In genomic region chr17:77898521-77899434, GRCh38 we compare ENCODE assay signal across 1 cellular context.
TF ChIP-seq lines count a peak whose summit lies in the region.

No MANE protein-coding gene starts in this region.

TF ChIP-seq in H1, 55 proteins besides CTCF, POLR2A, EP300 and RAD21 (continued from another document):
- TF ChIP-seq SIRT6 (IDR thresholded peaks at IDR 0.05; ENCODE audit: low read length): no peak
- no peak for TF ChIP-seq TEAD4 (IDR thresholded peaks at IDR 0.05; ENCODE audit: low read depth, low read length)
- TF ChIP-seq TCF12 (IDR thresholded peaks at IDR 0.05; ENCODE audit: low read depth, low read length): no peak
- TF ChIP-seq JUND (IDR thresholded peaks at IDR 0.05; ENCODE audit: low read length): no peak
- no peak for TF ChIP-seq POLR2AphosphoS5 (IDR thresholded peaks at IDR 0.05; ENCODE audit: low read depth, low read length)
- TF ChIP-seq CREB1 (IDR thresholded peaks at IDR 0.05): no peak
- no peak for TF ChIP-seq BACH1 (IDR thresholded peaks at IDR 0.05; ENCODE audit: low read length)
